Comparison of ENCODE assay signal across 10 cellular contexts in genomic region chr10:11602919-11603523, GRCh38.
DNase-seq lines count a peak whose midpoint lies in the region; ATAC-seq and TF ChIP-seq lines count a peak whose summit lies in the region.
"Had no signal": no experiment of that assay in that cellular context is flagged by ENCODE, and none has a peak within 500 bp of the region (broad histone marks: within the 10 kb centered on the region; RNA-seq: fewer than 3 reads in every experiment).

No MANE protein-coding gene starts in this region.

- H3K27ac ChIP-seq in OCI-LY1 (ENCODE audit: low read depth, low read length, poor library complexity, severe bottlenecking) (no peak overlapping the region), caudate nucleus (ENCODE audit: low read depth, low read length) (no peak overlapping the region), tibial artery (no peak overlapping the region)

- no peaks in the 10 kb centered on the region for H3K36me3 ChIP-seq in OCI-LY1 (ENCODE audit: insufficient read depth, low read length)
- no peaks in the 10 kb centered on the region for H3K36me3 ChIP-seq in tibial artery

- intact Hi-C loops in tibial artery (cut with DNase I; ENCODE audit: low total_unique reads), result loop anchor here (10.0 kb wide), 1 partner anchor 68 kb away; no protein-coding TSS in a partner anchor

- H3K9ac ChIP-seq in OCI-LY1 (ENCODE audit: low read length), result no peak overlapping the region

- DNase-seq in left kidney (ENCODE audit: low read depth, low spot score) (peak; percentile 76), caudate nucleus (lab: John Stamatoyannopoulos, UW) (no peak), tibial artery (no peak)
- DNase-seq in stimulated activated CD4-positive, alpha-beta T cell treated with anti-CD3 and anti-CD28 coated beads, Interleukin-2, amount 100 ng/mL, for 24 hours, result no peak
- DNase-seq: activated T-cell treated with anti-CD3 and anti-CD28 coated beads, Interleukin-2, amount 50 U/mL, for 4 hours; NCI-H2171 had no signal

- no peaks in the 10 kb centered on the region for H4K20me1 ChIP-seq in OCI-LY1 (ENCODE audit: insufficient read depth, low read length)

- H3K9me2 ChIP-seq in OCI-LY1 (ENCODE audit: low read depth, low read length), result no peaks in the 10 kb centered on the region

- H2AFZ ChIP-seq in OCI-LY1 (ENCODE audit: low read length), result no peak overlapping the region

- H3K4me3 ChIP-seq in OCI-LY1 (ENCODE audit: low read depth, low read length, poor library complexity, severe bottlenecking) (no peak overlapping the region), tibial artery (no peak overlapping the region)

- H3K4me1 ChIP-seq in OCI-LY1 (ENCODE audit: insufficient read depth, low read length, severe bottlenecking) (peaks cover 64% of the 10 kb centered on the region), tibial artery (no peaks in the 10 kb centered on the region)

- H3K9me3 ChIP-seq in OCI-LY1 (ENCODE audit: low read length) (no peaks in the 10 kb centered on the region), tibial artery (no peaks in the 10 kb centered on the region)

- TF ChIP-seq CTCF in OCI-LY1 (IDR thresholded peaks at IDR 0.05; ENCODE audit: low read length) (no peak), tibial artery (IDR thresholded peaks at IDR 0.05) (no peak)

- no peaks in the 10 kb centered on the region for H3K27me3 ChIP-seq in OCI-LY1 (ENCODE audit: insufficient read depth, low read length)
- H3K27me3 ChIP-seq in tibial artery, result no peaks in the 10 kb centered on the region

- peaks cover 70% of the 10 kb centered on the region for H3K79me2 ChIP-seq in OCI-LY1 (ENCODE audit: insufficient read depth, low read length)

- no peaks in the 10 kb centered on the region for H3F3A ChIP-seq in OCI-LY1 (ENCODE audit: insufficient read depth, low read length)

- ATAC-seq in GM18498 (IDR thresholded peaks at IDR 0.05; ENCODE audit: unreplicated experiment), result peak; percentile 34
- peak; percentile 59 for ATAC-seq in HG02870 (IDR thresholded peaks at IDR 0.05; ENCODE audit: unreplicated experiment)
- no peak for ATAC-seq in HG03095 (IDR thresholded peaks at IDR 0.05; ENCODE audit: unreplicated experiment)

- peak overlapping the region; percentile 8; the same call in 1 of the 2 replicates for H3K4me2 ChIP-seq in OCI-LY1 (ENCODE audit: low read length)
